In the genomic region with DNA sequence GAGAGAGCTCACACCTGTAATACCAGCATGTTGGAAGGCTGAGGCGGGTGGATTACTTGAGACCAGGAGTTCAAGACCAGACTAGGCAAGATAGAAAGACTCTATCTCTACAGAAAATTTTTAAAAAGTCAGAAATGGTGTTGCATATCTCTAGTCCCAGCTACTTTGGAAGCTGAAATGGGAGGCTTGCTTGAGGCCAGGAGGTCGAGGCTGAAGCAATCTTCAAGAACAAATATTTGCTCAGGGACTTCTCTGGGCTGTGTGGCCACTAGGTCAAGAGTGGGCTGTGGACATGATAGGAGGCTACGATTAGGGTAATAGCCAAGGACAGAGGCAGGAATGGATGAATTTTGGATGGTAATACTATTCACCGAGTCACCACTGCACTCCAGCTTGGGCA, we compare ENCODE assay signal across 1 cellular context.
TF ChIP-seq lines count a peak whose summit lies in the region.

No MANE protein-coding gene starts in this region.

TF ChIP-seq in HepG2, 621 proteins besides CTCF, POLR2A, EP300 and RAD21 (continued from another document):
- TF ChIP-seq ARNTL (CRISPR knock-in tag; IDR thresholded peaks at IDR 0.05) (no peak), SOX5 (CRISPR knock-in tag; IDR thresholded peaks at IDR 0.05; ENCODE audit: borderline replicate concordance) (peak; percentile 58; the same call in 1 of the 2 replicates), ZNF83 (CRISPR knock-in tag; IDR thresholded peaks at IDR 0.05; ENCODE audit: borderline replicate concordance) (no peak), MEF2D (CRISPR knock-in tag; IDR thresholded peaks at IDR 0.05) (no peak), ZBTB42 (CRISPR knock-in tag; IDR thresholded peaks at IDR 0.05) (no peak), NCOA2 (CRISPR knock-in tag; IDR thresholded peaks at IDR 0.05) (peak; percentile 94), ZNF552 (CRISPR knock-in tag; IDR thresholded peaks at IDR 0.05; ENCODE audit: borderline replicate concordance) (no peak), ELF1 (CRISPR knock-in tag; IDR thresholded peaks at IDR 0.05) (no peak), ETV5 (CRISPR knock-in tag; IDR thresholded peaks at IDR 0.05; ENCODE audit: borderline replicate concordance) (peak; percentile 66; the same call in 1 of the 2 replicates), TRIM24 (CRISPR knock-in tag; IDR thresholded peaks at IDR 0.05) (no peak), SNAPC2 (CRISPR knock-in tag; IDR thresholded peaks at IDR 0.05) (no peak), YEATS4 (CRISPR knock-in tag; IDR thresholded peaks at IDR 0.05; ENCODE audit: borderline replicate concordance) (peak; percentile 56; the same call in 1 of the 2 replicates), ZNF343 (CRISPR knock-in tag; IDR thresholded peaks at IDR 0.05) (no peak), ZNF317 (CRISPR knock-in tag; IDR thresholded peaks at IDR 0.05) (no peak), NFKBIZ (CRISPR knock-in tag; IDR thresholded peaks at IDR 0.05) (peak; percentile 39; the same call in 1 of the 2 replicates), PHF21A (CRISPR knock-in tag; IDR thresholded peaks at IDR 0.05) (peak; percentile 52; the same call in 1 of the 2 replicates), SMAD9 (CRISPR knock-in tag; IDR thresholded peaks at IDR 0.05) (no peak), HHEX (CRISPR knock-in tag; IDR thresholded peaks at IDR 0.05) (peak; percentile 40; the same call in 1 of the 2 replicates), LCORL (IDR thresholded peaks at IDR 0.05) (no peak), LCORL (CRISPR knock-in tag; IDR thresholded peaks at IDR 0.05) (no peak; the same call in 1 of the 2 replicates), ZNF782 (CRISPR knock-in tag; IDR thresholded peaks at IDR 0.05; ENCODE audit: borderline replicate concordance) (no peak), RBM22 (optimal IDR thresholded peaks at IDR 0.05; ENCODE audit: low read length) (no peak), MIER3 (CRISPR knock-in tag; IDR thresholded peaks at IDR 0.05; ENCODE audit: borderline replicate concordance) (peak; percentile 63; the same call in 1 of the 2 replicates), KAT8 (CRISPR knock-in tag; IDR thresholded peaks at IDR 0.05) (peak; percentile 38; the same call in 1 of the 2 replicates), HOXA3 (CRISPR knock-in tag; IDR thresholded peaks at IDR 0.05) (peak; percentile 76), POGZ (CRISPR knock-in tag; IDR thresholded peaks at IDR 0.05) (peak; percentile 43; the same call in 1 of the 2 replicates), BRD4 (CRISPR knock-in tag; IDR thresholded peaks at IDR 0.05) (peak; percentile 87)
- TF ChIP-seq, protein P1, sequence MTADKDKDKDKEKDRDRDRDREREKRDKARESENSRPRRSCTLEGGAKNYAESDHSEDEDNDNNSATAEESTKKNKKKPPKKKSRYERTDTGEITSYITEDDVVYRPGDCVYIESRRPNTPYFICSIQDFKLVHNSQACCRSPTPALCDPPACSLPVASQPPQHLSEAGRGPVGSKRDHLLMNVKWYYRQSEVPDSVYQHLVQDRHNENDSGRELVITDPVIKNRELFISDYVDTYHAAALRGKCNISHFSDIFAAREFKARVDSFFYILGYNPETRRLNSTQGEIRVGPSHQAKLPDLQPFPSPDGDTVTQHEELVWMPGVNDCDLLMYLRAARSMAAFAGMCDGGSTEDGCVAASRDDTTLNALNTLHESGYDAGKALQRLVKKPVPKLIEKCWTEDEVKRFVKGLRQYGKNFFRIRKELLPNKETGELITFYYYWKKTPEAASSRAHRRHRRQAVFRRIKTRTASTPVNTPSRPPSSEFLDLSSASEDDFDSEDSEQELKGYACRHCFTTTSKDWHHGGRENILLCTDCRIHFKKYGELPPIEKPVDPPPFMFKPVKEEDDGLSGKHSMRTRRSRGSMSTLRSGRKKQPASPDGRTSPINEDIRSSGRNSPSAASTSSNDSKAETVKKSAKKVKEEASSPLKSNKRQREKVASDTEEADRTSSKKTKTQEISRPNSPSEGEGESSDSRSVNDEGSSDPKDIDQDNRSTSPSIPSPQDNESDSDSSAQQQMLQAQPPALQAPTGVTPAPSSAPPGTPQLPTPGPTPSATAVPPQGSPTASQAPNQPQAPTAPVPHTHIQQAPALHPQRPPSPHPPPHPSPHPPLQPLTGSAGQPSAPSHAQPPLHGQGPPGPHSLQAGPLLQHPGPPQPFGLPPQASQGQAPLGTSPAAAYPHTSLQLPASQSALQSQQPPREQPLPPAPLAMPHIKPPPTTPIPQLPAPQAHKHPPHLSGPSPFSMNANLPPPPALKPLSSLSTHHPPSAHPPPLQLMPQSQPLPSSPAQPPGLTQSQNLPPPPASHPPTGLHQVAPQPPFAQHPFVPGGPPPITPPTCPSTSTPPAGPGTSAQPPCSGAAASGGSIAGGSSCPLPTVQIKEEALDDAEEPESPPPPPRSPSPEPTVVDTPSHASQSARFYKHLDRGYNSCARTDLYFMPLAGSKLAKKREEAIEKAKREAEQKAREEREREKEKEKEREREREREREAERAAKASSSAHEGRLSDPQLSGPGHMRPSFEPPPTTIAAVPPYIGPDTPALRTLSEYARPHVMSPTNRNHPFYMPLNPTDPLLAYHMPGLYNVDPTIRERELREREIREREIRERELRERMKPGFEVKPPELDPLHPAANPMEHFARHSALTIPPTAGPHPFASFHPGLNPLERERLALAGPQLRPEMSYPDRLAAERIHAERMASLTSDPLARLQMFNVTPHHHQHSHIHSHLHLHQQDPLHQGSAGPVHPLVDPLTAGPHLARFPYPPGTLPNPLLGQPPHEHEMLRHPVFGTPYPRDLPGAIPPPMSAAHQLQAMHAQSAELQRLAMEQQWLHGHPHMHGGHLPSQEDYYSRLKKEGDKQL (CRISPR knock-in tag; IDR thresholded peaks at IDR 0.05; ENCODE audit: low read depth) = peak; percentile 68
- TF ChIP-seq, protein P2, sequence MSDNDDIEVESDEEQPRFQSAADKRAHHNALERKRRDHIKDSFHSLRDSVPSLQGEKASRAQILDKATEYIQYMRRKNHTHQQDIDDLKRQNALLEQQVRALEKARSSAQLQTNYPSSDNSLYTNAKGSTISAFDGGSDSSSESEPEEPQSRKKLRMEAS (IDR thresholded peaks at IDR 0.05) = peak; percentile 58
- TF ChIP-seq, protein P3, sequence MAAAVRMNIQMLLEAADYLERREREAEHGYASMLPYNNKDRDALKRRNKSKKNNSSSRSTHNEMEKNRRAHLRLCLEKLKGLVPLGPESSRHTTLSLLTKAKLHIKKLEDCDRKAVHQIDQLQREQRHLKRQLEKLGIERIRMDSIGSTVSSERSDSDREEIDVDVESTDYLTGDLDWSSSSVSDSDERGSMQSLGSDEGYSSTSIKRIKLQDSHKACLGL (CRISPR knock-in tag; IDR thresholded peaks at IDR 0.05) = no peak
- TF ChIP-seq, protein P4, sequence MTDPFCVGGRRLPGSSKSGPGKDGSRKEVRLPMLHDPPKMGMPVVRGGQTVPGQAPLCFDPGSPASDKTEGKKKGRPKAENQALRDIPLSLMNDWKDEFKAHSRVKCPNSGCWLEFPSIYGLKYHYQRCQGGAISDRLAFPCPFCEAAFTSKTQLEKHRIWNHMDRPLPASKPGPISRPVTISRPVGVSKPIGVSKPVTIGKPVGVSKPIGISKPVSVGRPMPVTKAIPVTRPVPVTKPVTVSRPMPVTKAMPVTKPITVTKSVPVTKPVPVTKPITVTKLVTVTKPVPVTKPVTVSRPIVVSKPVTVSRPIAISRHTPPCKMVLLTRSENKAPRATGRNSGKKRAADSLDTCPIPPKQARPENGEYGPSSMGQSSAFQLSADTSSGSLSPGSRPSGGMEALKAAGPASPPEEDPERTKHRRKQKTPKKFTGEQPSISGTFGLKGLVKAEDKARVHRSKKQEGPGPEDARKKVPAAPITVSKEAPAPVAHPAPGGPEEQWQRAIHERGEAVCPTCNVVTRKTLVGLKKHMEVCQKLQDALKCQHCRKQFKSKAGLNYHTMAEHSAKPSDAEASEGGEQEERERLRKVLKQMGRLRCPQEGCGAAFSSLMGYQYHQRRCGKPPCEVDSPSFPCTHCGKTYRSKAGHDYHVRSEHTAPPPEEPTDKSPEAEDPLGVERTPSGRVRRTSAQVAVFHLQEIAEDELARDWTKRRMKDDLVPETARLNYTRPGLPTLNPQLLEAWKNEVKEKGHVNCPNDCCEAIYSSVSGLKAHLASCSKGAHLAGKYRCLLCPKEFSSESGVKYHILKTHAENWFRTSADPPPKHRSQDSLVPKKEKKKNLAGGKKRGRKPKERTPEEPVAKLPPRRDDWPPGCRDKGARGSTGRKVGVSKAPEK (CRISPR knock-in tag; IDR thresholded peaks at IDR 0.05; ENCODE audit: borderline replicate concordance) = no peak
- TF ChIP-seq, protein P5, sequence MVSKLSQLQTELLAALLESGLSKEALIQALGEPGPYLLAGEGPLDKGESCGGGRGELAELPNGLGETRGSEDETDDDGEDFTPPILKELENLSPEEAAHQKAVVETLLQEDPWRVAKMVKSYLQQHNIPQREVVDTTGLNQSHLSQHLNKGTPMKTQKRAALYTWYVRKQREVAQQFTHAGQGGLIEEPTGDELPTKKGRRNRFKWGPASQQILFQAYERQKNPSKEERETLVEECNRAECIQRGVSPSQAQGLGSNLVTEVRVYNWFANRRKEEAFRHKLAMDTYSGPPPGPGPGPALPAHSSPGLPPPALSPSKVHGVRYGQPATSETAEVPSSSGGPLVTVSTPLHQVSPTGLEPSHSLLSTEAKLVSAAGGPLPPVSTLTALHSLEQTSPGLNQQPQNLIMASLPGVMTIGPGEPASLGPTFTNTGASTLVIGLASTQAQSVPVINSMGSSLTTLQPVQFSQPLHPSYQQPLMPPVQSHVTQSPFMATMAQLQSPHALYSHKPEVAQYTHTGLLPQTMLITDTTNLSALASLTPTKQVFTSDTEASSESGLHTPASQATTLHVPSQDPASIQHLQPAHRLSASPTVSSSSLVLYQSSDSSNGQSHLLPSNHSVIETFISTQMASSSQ (IDR thresholded peaks at IDR 0.05; ENCODE audit: low read depth) = peak; percentile 50; the same call in 1 of the 2 replicates
- TF ChIP-seq, protein P5 (CRISPR knock-in tag; IDR thresholded peaks at IDR 0.05; ENCODE audit: borderline replicate concordance) = peak; percentile 56; the same call in 1 of the 2 replicates
- TF ChIP-seq, protein P6, sequence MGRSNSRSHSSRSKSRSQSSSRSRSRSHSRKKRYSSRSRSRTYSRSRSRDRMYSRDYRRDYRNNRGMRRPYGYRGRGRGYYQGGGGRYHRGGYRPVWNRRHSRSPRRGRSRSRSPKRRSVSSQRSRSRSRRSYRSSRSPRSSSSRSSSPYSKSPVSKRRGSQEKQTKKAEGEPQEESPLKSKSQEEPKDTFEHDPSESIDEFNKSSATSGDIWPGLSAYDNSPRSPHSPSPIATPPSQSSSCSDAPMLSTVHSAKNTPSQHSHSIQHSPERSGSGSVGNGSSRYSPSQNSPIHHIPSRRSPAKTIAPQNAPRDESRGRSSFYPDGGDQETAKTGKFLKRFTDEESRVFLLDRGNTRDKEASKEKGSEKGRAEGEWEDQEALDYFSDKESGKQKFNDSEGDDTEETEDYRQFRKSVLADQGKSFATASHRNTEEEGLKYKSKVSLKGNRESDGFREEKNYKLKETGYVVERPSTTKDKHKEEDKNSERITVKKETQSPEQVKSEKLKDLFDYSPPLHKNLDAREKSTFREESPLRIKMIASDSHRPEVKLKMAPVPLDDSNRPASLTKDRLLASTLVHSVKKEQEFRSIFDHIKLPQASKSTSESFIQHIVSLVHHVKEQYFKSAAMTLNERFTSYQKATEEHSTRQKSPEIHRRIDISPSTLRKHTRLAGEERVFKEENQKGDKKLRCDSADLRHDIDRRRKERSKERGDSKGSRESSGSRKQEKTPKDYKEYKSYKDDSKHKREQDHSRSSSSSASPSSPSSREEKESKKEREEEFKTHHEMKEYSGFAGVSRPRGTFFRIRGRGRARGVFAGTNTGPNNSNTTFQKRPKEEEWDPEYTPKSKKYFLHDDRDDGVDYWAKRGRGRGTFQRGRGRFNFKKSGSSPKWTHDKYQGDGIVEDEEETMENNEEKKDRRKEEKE (IDR thresholded peaks at IDR 0.05) = no peak
TF ChIP-seq in HepG2: peak in this region for 100.
